In genomic region chr6:158244373-158244772, GRCh38 we compare ENCODE assay signal across 16 cellular contexts.
"Had no signal": no experiment of that assay in that cellular context is flagged by ENCODE, and none has a peak within 500 bp of the region (broad histone marks: within the 10 kb centered on the region; RNA-seq: fewer than 3 reads in every experiment).

No MANE protein-coding gene starts in this region.

- H3K36me3 ChIP-seq: vagina had no signal

- H3K27ac ChIP-seq: hepatocyte, vagina had no signal

- H3K4me3 ChIP-seq: hepatocyte, vagina had no signal

- H3K27me3 Mint-ChIP-seq: activated naive CD8-positive, alpha-beta T cell; brain; dendritic cell treated with granulocyte-macrophage colony-stimulating factor and Interleukin-4, amounts not matched to agents 40 ng/mL and 50 ng/mL, for 4 days had no signal

- H3K27ac Mint-ChIP-seq: activated naive CD8-positive, alpha-beta T cell; brain; dendritic cell treated with granulocyte-macrophage colony-stimulating factor and Interleukin-4, amounts not matched to agents 40 ng/mL and 50 ng/mL, for 4 days; nephron; WTC11 had no signal

- DNase-seq: activated CD4-positive, alpha-beta T cell treated with anti-CD3 and anti-CD28 coated beads, Interleukin-2, amount 50 U/mL, for 1 hour; activated gamma-delta T cell; activated T-cell treated with anti-CD3 and anti-CD28 coated beads, Interleukin-2, amount 50 U/mL, for 1 hour; amygdala; cerebellar nuclear complex; kidney; left ventricle myocardium superior; mesendoderm; stimulated activated CD4-positive, alpha-beta T cell treated with anti-CD3 and anti-CD28 coated beads, Interleukin-4, amount 100 ng/mL, for 24 hours had no signal

- H3K4me3 Mint-ChIP-seq: activated naive CD8-positive, alpha-beta T cell; brain; dendritic cell treated with granulocyte-macrophage colony-stimulating factor and Interleukin-4, amounts not matched to agents 40 ng/mL and 50 ng/mL, for 4 days; nephron; WTC11 had no signal

- ATAC-seq: left ventricle myocardium superior, WTC11 had no signal

- H3K9me3 Mint-ChIP-seq: dendritic cell treated with granulocyte-macrophage colony-stimulating factor and Interleukin-4, amounts not matched to agents 40 ng/mL and 50 ng/mL, for 4 days had no signal

- H3K9me3 ChIP-seq: vagina had no signal

- H3K4me2 ChIP-seq: hepatocyte had no signal

- H3K27me3 ChIP-seq: hepatocyte, vagina had no signal

- H2AFZ ChIP-seq: hepatocyte had no signal
